18 cellular contexts compared by ENCODE assay signal in the genomic region with DNA sequence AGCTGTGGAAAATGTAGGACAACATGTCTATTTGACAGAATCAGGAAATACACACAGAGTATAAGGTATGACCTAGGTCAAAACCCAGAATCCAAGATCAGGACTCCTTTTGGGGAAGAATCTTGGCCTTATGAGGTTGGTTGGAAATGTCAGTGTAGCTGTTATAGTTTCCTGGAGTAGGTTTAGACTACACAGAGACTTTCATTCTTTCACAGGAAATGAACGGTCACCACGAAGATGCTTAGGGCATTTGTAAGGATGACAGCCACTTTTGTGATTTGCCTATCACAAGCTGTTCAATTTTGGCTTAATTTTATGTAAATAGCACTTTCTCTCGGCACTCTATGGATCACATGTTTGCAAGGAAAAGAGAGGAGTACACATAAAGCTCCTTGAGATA. TPM values are rescaled to one million over a fixed set of nuclear protein-coding genes. Genes with fewer than 3 reads are reported as not detected.
DNase-seq lines count a peak whose midpoint lies in the region; ATAC-seq and TF ChIP-seq lines count a peak whose summit lies in the region.
"Had no signal": no experiment of that assay in that cellular context is flagged by ENCODE, and none has a peak within 500 bp of the region (broad histone marks: within the 10 kb centered on the region; RNA-seq: fewer than 3 reads in every experiment).

No MANE protein-coding gene starts in this region.

- no peak overlapping the region for H3K4me3 Mint-ChIP-seq in activated T-cell treated with anti-CD3 and anti-CD28 coated beads, Interleukin-2, amount 50 U/mL, for 24 hours
- H3K4me3 Mint-ChIP-seq in central memory CD8-positive, alpha-beta T cell, result peak overlapping the region; percentile 60
- no peak overlapping the region for H3K4me3 Mint-ChIP-seq in stimulated activated effector memory CD8-positive, alpha-beta T cell treated with anti-CD3 and anti-CD28 coated beads, Interleukin-12 subunit alpha, Interleukin-12 subunit beta, amount 100 ng/mL, for 72 hours
- H3K4me3 Mint-ChIP-seq: GM23338 had no signal

- H3K27ac Mint-ChIP-seq in activated T-cell treated with anti-CD3 and anti-CD28 coated beads, Interleukin-2, amount 50 U/mL, for 24 hours, result peak overlapping the region; percentile 73
- H3K27ac Mint-ChIP-seq in central memory CD8-positive, alpha-beta T cell (ENCODE audit: low read depth), result peak overlapping the region; percentile 95
- peak overlapping the region; percentile 29 for H3K27ac Mint-ChIP-seq in stimulated activated effector memory CD8-positive, alpha-beta T cell treated with anti-CD3 and anti-CD28 coated beads, Interleukin-12 subunit alpha, Interleukin-12 subunit beta, amount 100 ng/mL, for 72 hours
- H3K27ac Mint-ChIP-seq: GM23338 had no signal

- peaks cover 32% of the 10 kb centered on the region for H3K4me1 Mint-ChIP-seq in activated T-cell treated with anti-CD3 and anti-CD28 coated beads, Interleukin-2, amount 50 U/mL, for 24 hours (ENCODE audit: low read depth)
- H3K4me1 Mint-ChIP-seq in central memory CD8-positive, alpha-beta T cell, result peaks cover 26% of the 10 kb centered on the region
- peaks cover 27% of the 10 kb centered on the region for H3K4me1 Mint-ChIP-seq in stimulated activated effector memory CD8-positive, alpha-beta T cell treated with anti-CD3 and anti-CD28 coated beads, Interleukin-12 subunit alpha, Interleukin-12 subunit beta, amount 100 ng/mL, for 72 hours

- no peaks in the 10 kb centered on the region for H3K27me3 Mint-ChIP-seq in activated T-cell treated with anti-CD3 and anti-CD28 coated beads, Interleukin-2, amount 50 U/mL, for 24 hours
- H3K27me3 Mint-ChIP-seq in central memory CD8-positive, alpha-beta T cell, result no peaks in the 10 kb centered on the region

- no peak overlapping the region for H3K4me3 ChIP-seq in Peyer's patch
- H3K4me3 ChIP-seq: GM12878, GM23338, stomach, uterus had no signal

- peaks cover 3% of the 10 kb centered on the region for H3K9me3 Mint-ChIP-seq in activated T-cell treated with anti-CD3 and anti-CD28 coated beads, Interleukin-2, amount 50 U/mL, for 24 hours
- no peaks in the 10 kb centered on the region for H3K9me3 Mint-ChIP-seq in central memory CD8-positive, alpha-beta T cell
- H3K9me3 Mint-ChIP-seq in stimulated activated effector memory CD8-positive, alpha-beta T cell treated with anti-CD3 and anti-CD28 coated beads, Interleukin-12 subunit alpha, Interleukin-12 subunit beta, amount 100 ng/mL, for 72 hours, result no peaks in the 10 kb centered on the region
- H3K9me3 Mint-ChIP-seq: GM23338 had no signal

- H3K36me3 ChIP-seq in Peyer's patch, result no peaks in the 10 kb centered on the region
- H3K36me3 ChIP-seq: stomach, uterus had no signal

- no peaks in the 10 kb centered on the region for H3K9me3 ChIP-seq in Peyer's patch
- H3K9me3 ChIP-seq: Caco-2, stomach, uterus had no signal

- no peak for TF ChIP-seq POLR2A in Peyer's patch (IDR thresholded peaks at IDR 0.05)

- peak; percentile 75 for ATAC-seq in central memory CD8-positive, alpha-beta T cell (replicated peaks; ENCODE audit: extremely low read depth, poor library complexity, severe bottlenecking)
- ATAC-seq in stimulated activated effector memory CD8-positive, alpha-beta T cell treated with anti-CD3 and anti-CD28 coated beads, Interleukin-12 subunit alpha, Interleukin-12 subunit beta, amount 100 ng/mL, for 72 hours, result peak; percentile 73
- ATAC-seq in HG03196 (IDR thresholded peaks at IDR 0.05; ENCODE audit: unreplicated experiment), result no peak
- ATAC-seq in GM19395 (IDR thresholded peaks at IDR 0.05; ENCODE audit: unreplicated experiment), result no peak
- ATAC-seq: GM12878, GM23338, left ventricle myocardium superior had no signal

- no peaks in the 10 kb centered on the region for H3K27me3 ChIP-seq in Peyer's patch
- H3K27me3 ChIP-seq: stomach, uterus had no signal

- H3K4me1 ChIP-seq in Peyer's patch, result peaks cover 0 to 3% (median 0%) of the 10 kb centered on the region in 4 donors
- H3K4me1 ChIP-seq: Caco-2, stomach, uterus had no signal

- TF ChIP-seq CTCF in Peyer's patch (IDR thresholded peaks at IDR 0.05), result no peak

- H3K27ac ChIP-seq in Peyer's patch, result peak overlapping the region in 3 of 4 donors; percentile 18 to 58 (median 32)
- H3K27ac ChIP-seq: KMS-11, uterus had no signal

- H3K36me3 Mint-ChIP-seq in activated T-cell treated with anti-CD3 and anti-CD28 coated beads, Interleukin-2, amount 50 U/mL, for 24 hours (ENCODE audit: low read depth), result peaks cover 2% of the 10 kb centered on the region
- peaks cover 2% of the 10 kb centered on the region for H3K36me3 Mint-ChIP-seq in central memory CD8-positive, alpha-beta T cell (ENCODE audit: insufficient read depth)
- H3K36me3 Mint-ChIP-seq in stimulated activated effector memory CD8-positive, alpha-beta T cell treated with anti-CD3 and anti-CD28 coated beads, Interleukin-12 subunit alpha, Interleukin-12 subunit beta, amount 100 ng/mL, for 72 hours, result no peaks in the 10 kb centered on the region

- DNase-seq in activated T-cell treated with anti-CD3 and anti-CD28 coated beads, Interleukin-2, amount 50 U/mL, for 24 hours, result no peak
- DNase-seq in activated T-cell treated with anti-CD3 and anti-CD28 coated beads for 4 hours (no peak), Peyer's patch (no peak), ecto neural progenitor cell (ENCODE audit: low spot score) (no peak)
- DNase-seq in central memory CD8-positive, alpha-beta T cell (ENCODE audit: low spot score in 2 of 2), result peak in 1 of 2 donors; percentile 23
- no peak for DNase-seq in stimulated activated effector memory CD8-positive, alpha-beta T cell treated with anti-CD3 and anti-CD28 coated beads, Interleukin-12 subunit alpha, Interleukin-12 subunit beta, amount 100 ng/mL, for 72 hours (ENCODE audit: low spot score in 2 of 2)
- DNase-seq: amniotic stem cell, Caco-2, left ventricle myocardium superior, NCI-H774, stomach, SW 1271, uterus had no signal

RNA-seq across cellular contexts. Expression of gene ZBTB20, which starts 18.6 kb away (rescaled TPM):
- total RNA-seq in Peyer's patch, result 100 to 1,000 TPM in 1 of 4 donors, 10 to 100 TPM in 3; 19.6 to 135 (median 57.2) TPM

Comparison
In these comparisons a context has a peak if more than half of its experiments do, and no peak if none do; other contexts are left out.
1. H3K27ac Mint-ChIP-seq: peak in every context shown above with its lines; median percentile 95 in central memory CD8-positive, alpha-beta T cell; 73 in activated T-cell treated with anti-CD3 and anti-CD28 coated beads, Interleukin-2, amount 50 U/mL, for 24 hours; 29 in stimulated activated effector memory CD8-positive, alpha-beta T cell treated with anti-CD3 and anti-CD28 coated beads, Interleukin-12 subunit alpha, Interleukin-12 subunit beta, amount 100 ng/mL, for 72 hours.
2. ATAC-seq: peak in central memory CD8-positive, alpha-beta T cell (single experiment) and stimulated activated effector memory CD8-positive, alpha-beta T cell treated with anti-CD3 and anti-CD28 coated beads, Interleukin-12 subunit alpha, Interleukin-12 subunit beta, amount 100 ng/mL, for 72 hours (single experiment); none in HG03196 (single experiment) and GM19395 (single experiment).